In the genomic region with DNA sequence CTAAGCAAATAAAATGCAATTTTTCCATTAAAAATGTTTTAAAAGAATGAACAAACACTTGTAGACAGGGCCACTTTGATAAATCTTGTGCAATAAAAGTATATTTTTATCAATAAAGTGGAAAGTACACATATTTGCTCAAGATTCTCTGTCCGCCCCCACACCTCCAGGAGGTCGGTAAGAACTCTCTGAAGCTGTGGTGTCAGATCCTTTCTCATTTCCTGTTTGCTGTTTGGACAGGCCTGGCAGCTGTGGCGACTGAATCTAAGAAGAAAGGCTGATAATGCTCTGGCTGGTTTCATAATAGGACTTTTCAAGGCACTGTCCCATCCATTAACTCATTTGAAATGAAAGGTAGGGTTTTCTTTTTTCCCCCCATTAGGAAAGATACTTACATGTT, we compare ENCODE assay signal across 8 cellular contexts.
DNase-seq lines count a peak whose midpoint lies in the region; ATAC-seq and TF ChIP-seq lines count a peak whose summit lies in the region.

No MANE protein-coding gene starts in this region.

- peak; percentile 99 for ATAC-seq in HG02938 (IDR thresholded peaks at IDR 0.05; ENCODE audit: unreplicated experiment)

- H3K4me3 Mint-ChIP-seq in nephron progenitor cell, result no peak overlapping the region

- H3K27me3 Mint-ChIP-seq in nephron progenitor cell (ENCODE audit: low read depth, poor library complexity), result no peaks in the 10 kb centered on the region

- no peak for TF ChIP-seq CTCF in nephron progenitor cell (IDR thresholded peaks at IDR 0.05)

- peaks cover 58% of the 10 kb centered on the region for H3K4me1 Mint-ChIP-seq in nephron progenitor cell

- H3K36me3 Mint-ChIP-seq in nephron progenitor cell (ENCODE audit: low read depth), result no peaks in the 10 kb centered on the region

- DNase-seq in NCI-H82 (lab: John Stamatoyannopoulos, UW) (peak; percentile 9), NCI-H82 treated with DMSO at 0.1 percent for 48 hours (lab: John Stamatoyannopoulos, UW; ENCODE audit: unreplicated experiment) (no peak), NCI-H1417 treated with DMSO at 0.1 percent for 48 hours (lab: John Stamatoyannopoulos, UW) (peak; percentile 87), astrocyte of the hippocampus (ENCODE audit: low read depth, low spot score) (peak; percentile 50), nephron progenitor cell (no peak), OCI-M2 (lab: John Stamatoyannopoulos, UW; ENCODE audit: unreplicated experiment) (no peak), globus pallidus (ENCODE audit: low spot score) (no peak)

- peak overlapping the region; percentile 80 for H3K27ac Mint-ChIP-seq in nephron progenitor cell

- H3K9me3 Mint-ChIP-seq in nephron progenitor cell, result peaks cover 5% of the 10 kb centered on the region

Comparison
In these comparisons a context has a peak if more than half of its experiments do, and no peak if none do; other contexts are left out.
1. DNase-seq: peak in NCI-H82 (single experiment), NCI-H1417 treated with DMSO at 0.1 percent for 48 hours (single experiment) and astrocyte of the hippocampus (single experiment); none in NCI-H82 treated with DMSO at 0.1 percent for 48 hours (single experiment), nephron progenitor cell (single experiment), OCI-M2 (single experiment) and globus pallidus (single experiment).